Comparison of ENCODE assay signal across 24 cellular contexts in the genomic region with DNA sequence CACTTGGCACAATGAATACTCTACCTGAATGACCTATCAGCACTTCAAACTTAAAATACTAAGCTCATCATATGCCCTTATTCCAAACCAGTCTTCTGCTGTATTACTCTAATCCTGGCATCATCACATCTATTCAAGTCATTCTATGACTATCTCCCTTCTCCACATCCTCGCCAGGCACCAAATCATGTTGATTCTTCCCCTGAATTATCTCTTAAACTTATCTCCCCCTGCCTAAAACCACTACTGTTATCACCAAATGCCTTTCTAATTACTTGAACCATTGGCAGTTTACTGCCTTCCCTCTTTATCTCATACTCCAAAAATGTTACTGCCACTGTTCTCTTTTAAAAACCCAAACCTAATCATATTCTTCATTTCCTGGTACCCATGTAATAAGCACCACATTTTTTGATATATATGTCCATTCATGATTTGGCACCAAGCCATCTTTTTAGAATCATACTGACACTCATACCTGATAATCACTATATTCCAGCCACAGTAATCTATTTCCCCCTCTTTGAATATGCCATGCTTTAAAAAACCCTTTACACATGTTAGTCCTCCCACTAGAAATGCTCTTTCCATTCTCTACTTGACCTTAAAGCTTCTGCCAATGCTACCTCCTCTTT.
"Had no signal": no experiment of that assay in that cellular context is flagged by ENCODE, and none has a peak within 500 bp of the region (broad histone marks: within the 10 kb centered on the region; RNA-seq: fewer than 3 reads in every experiment).

No MANE protein-coding gene starts in this region.

- H3K36me3 ChIP-seq: gastroesophageal sphincter, left ventricle myocardium inferior, neural progenitor cell had no signal

- H3K4me3 ChIP-seq: body of pancreas, gastroesophageal sphincter, left ventricle myocardium inferior, neural progenitor cell, testis had no signal

- DNase-seq: activated CD4-positive, alpha-beta memory T cell treated with anti-CD3 and anti-CD28 coated beads, Interleukin-2, amount 10 ng/mL, durations not matched to agents 7 days and 5 days; activated CD4-positive, alpha-beta T cell treated with anti-CD3 and anti-CD28 coated beads, Interleukin-2, amount 10 ng/mL, durations not matched to agents 24 days and 14 days; activated CD8-positive, alpha-beta memory T cell treated with anti-CD3 and anti-CD28 coated beads, Interleukin-2, amount 10 ng/mL, durations not matched to agents 7 days and 5 days; activated effector memory CD4-positive, alpha-beta T cell treated with anti-CD3 and anti-CD28 coated beads, Interleukin-2, amount 50 U/mL, for 16 hours; activated naive CD4-positive, alpha-beta T cell treated with anti-CD3 and anti-CD28 coated beads, Interleukin-2, amount 10 ng/mL, durations not matched to agents 7 days and 5 days; activated T-cell treated with anti-CD3 and anti-CD28 coated beads for 4 hours; body of pancreas; dermis blood vessel endothelial cell; effector CD8-positive, alpha-beta T cell; head of caudate nucleus; hypothalamus; left ventricle myocardium inferior; naive thymus-derived CD8-positive, alpha-beta T cell; stimulated activated CD4-positive, alpha-beta T cell treated with anti-CD3 and anti-CD28 coated beads, Interleukin-2, amount 100 ng/mL, for 48 hours; stimulated activated CD8-positive, alpha-beta memory T cell treated with anti-CD3 and anti-CD28 coated beads, Interleukin-4, amount 100 ng/mL, for 48 hours; stimulated activated naive B cell treated with anti-CD40 and anti-IgM and Interleukin-4, amounts not matched to agents 10 μg/mL and 1 μg/mL and 100 μg/mL, for 72 hours; T-helper 9 cell; testis; trophoblast cell had no signal

- H3K27ac ChIP-seq: body of pancreas, gastroesophageal sphincter, left ventricle myocardium inferior, neural progenitor cell, testis, VCaP had no signal

- ATAC-seq: activated CD4-positive, CD25-positive, alpha-beta regulatory T cell treated with anti-CD3 and anti-CD28 coated beads, Interleukin-2, amount 50 U/mL, for 24 hours; activated CD8-positive, alpha-beta memory T cell treated with anti-CD3 and anti-CD28 coated beads, Interleukin-2, amount 10 ng/mL, durations not matched to agents 7 days and 5 days; body of pancreas; esophagus mucosa; gastroesophageal sphincter; naive thymus-derived CD8-positive, alpha-beta T cell; stimulated activated naive B cell treated with anti-CD40 and anti-IgM and Interleukin-4, amounts not matched to agents 10 μg/mL and 1 μg/mL and 100 μg/mL, for 72 hours had no signal

- H3K27me3 ChIP-seq: body of pancreas, gastroesophageal sphincter, neural progenitor cell, testis had no signal
